ENCODE assay signal across 8 cellular contexts in genomic region chr1:75233302-75233929, GRCh38.
A peak's percentile ranks its signal among the peaks of the same experiment; 100 is the strongest.
DNase-seq lines count a peak whose midpoint lies in the region; ATAC-seq and TF ChIP-seq lines count a peak whose summit lies in the region.

No MANE protein-coding gene starts in this region.

- DNase-seq in NCI-H446 (lab: John Stamatoyannopoulos, UW) (peak; percentile 37 to 74), NCI-H446 treated with DMSO at 0.1 percent for 48 hours (lab: John Stamatoyannopoulos, UW) (no peak), HL-60 (ENCODE audit: low read depth in 1 of 2, low spot score in 1 of 2) (peak in 1 of 2 experiments; percentile 1), OCI-M1 (lab: John Stamatoyannopoulos, UW) (peak; percentile 58), epithelial cell of proximal tubule (ENCODE audit: low read depth) (peak; percentile 10)
- no peak for DNase-seq in stimulated activated CD4-positive, alpha-beta T cell treated with anti-CD3 and anti-CD28 coated beads, Interleukin-1b, Interleukin-23, amount 100 ng/mL, for 48 hours

- no peak overlapping the region for H3K9ac ChIP-seq in parathyroid adenoma

- peak; percentile 95 for ATAC-seq in GM21576 (IDR thresholded peaks at IDR 0.05; ENCODE audit: unreplicated experiment)

- H3K27me3 ChIP-seq in HL-60 (ENCODE audit: insufficient read depth, poor library complexity, severe bottlenecking) (no peaks in the 10 kb centered on the region), parathyroid adenoma (ENCODE audit: control insufficient read depth, insufficient read depth, low read length) (no peaks in the 10 kb centered on the region)

- H3K4me1 ChIP-seq in parathyroid adenoma, result no peaks in the 10 kb centered on the region

- TF ChIP-seq CTCF in HL-60 (IDR thresholded peaks at IDR 0.05; ENCODE audit: insufficient read depth, low read length) (peak; percentile 2), epithelial cell of proximal tubule (conservative IDR thresholded peaks at IDR 0.05; ENCODE audit: low read depth, low read length) (peak; percentile 79), parathyroid adenoma (IDR thresholded peaks at IDR 0.05) (peak; percentile 43)

- H3K79me2 ChIP-seq in parathyroid adenoma, result no peaks in the 10 kb centered on the region

- H3K27ac ChIP-seq in HL-60 (replicated peaks) (no peak overlapping the region), parathyroid adenoma (no peak overlapping the region)

- H3K9me3 ChIP-seq in parathyroid adenoma (ENCODE audit: control insufficient read depth, low read length), result no peaks in the 10 kb centered on the region

- H3K4me3 ChIP-seq in HL-60 (replicated peaks; ENCODE audit: insufficient read depth, low read length), result no peak overlapping the region
- no peak overlapping the region for H3K4me3 ChIP-seq in epithelial cell of proximal tubule (ENCODE audit: low read depth, low read length)
- no peak overlapping the region for H3K4me3 ChIP-seq in parathyroid adenoma (ENCODE audit: low read depth, low read length)

- H3K4me2 ChIP-seq in parathyroid adenoma (ENCODE audit: low read length), result no peak overlapping the region

- no peak overlapping the region for H2AFZ ChIP-seq in parathyroid adenoma

- H3K36me3 ChIP-seq in parathyroid adenoma (ENCODE audit: control insufficient read depth, insufficient read depth, low read length), result no peaks in the 10 kb centered on the region

Comparison
In these comparisons a context has a peak if more than half of its experiments do, and no peak if none do; other contexts are left out.
1. DNase-seq: peak in NCI-H446 (2 of 2), OCI-M1 (single experiment) and epithelial cell of proximal tubule (single experiment); none in NCI-H446 treated with DMSO at 0.1 percent for 48 hours (single experiment) and stimulated activated CD4-positive, alpha-beta T cell treated with anti-CD3 and anti-CD28 coated beads, Interleukin-1b, Interleukin-23, amount 100 ng/mL, for 48 hours (single experiment).
2. CTCF ChIP-seq: peak in every context shown above with its lines; median percentile 79 in epithelial cell of proximal tubule; 43 in parathyroid adenoma; 2 in HL-60.